ENCODE assay signal across 30 cellular contexts in genomic region chr14:46259536-46259935, GRCh38.
DNase-seq lines count a peak whose midpoint lies in the region; ATAC-seq, FAIRE-seq and TF ChIP-seq lines count a peak whose summit lies in the region.
"Had no signal": no experiment of that assay in that cellular context is flagged by ENCODE, and none has a peak within 500 bp of the region (broad histone marks: within the 10 kb centered on the region; RNA-seq: fewer than 3 reads in every experiment).

No MANE protein-coding gene starts in this region.

- H4K20me1 ChIP-seq in HepG2 (ENCODE audit: insufficient read depth, low read length): no peaks in the 10 kb centered on the region

- H3K4me3 ChIP-seq in HepG2 (replicated peaks in 1 of 3; ENCODE audit: insufficient read depth in 1 of 3, low read depth in 2 of 3, low read length in 3 of 3) (no peak overlapping the region), right lobe of liver (no peak overlapping the region), SJCRH30 (no peak overlapping the region)
- H3K4me3 ChIP-seq: A549, colonic mucosa, MG63, right atrium auricular region, stomach, tibial nerve had no signal

- H3K4me1 ChIP-seq in HepG2 (ENCODE audit: insufficient read depth, low read length): no peaks in the 10 kb centered on the region
- H3K4me1 ChIP-seq in right lobe of liver: no peaks in the 10 kb centered on the region
- H3K4me1 ChIP-seq in SJCRH30: no peaks in the 10 kb centered on the region
- H3K4me1 ChIP-seq: A549, colonic mucosa, right atrium auricular region, stomach, tibial nerve had no signal

- CTCF ChIA-PET in HepG2 (lab: Yijun Ruan, JAX; ENCODE audit: low intra/inter-chr PET ratio, low total read pairs): no interaction called here

- TF ChIP-seq CTCF in HepG2 (CRISPR knock-in tag; IDR thresholded peaks at IDR 0.05) (no peak), right lobe of liver (IDR thresholded peaks at IDR 0.05) (no peak)

- in situ Hi-C loops in HepG2 (cut with HindIII; ENCODE audit: extremely low pct_ligation_motif_present, low pct_unique_long_range_greater_than_20kb): no loop called here

- H2AFZ ChIP-seq in HepG2 (ENCODE audit: low read length): no peak overlapping the region

- no TSS peak for BruUV-seq in HepG2 (replicated peaks; lab: Mats Ljungman, UMichigan)

- H3K9ac ChIP-seq in HepG2 (ENCODE audit: insufficient read depth, low read depth, low read length): no peak overlapping the region

- no peaks in the 10 kb centered on the region for H3K36me3 ChIP-seq in HepG2 (replicated peaks in 1 of 2; ENCODE audit: control insufficient read depth in 1 of 2, insufficient read depth in 2 of 2, low read length in 2 of 2)
- H3K36me3 ChIP-seq in right lobe of liver: no peaks in the 10 kb centered on the region
- H3K36me3 ChIP-seq in SJCRH30: no peaks in the 10 kb centered on the region
- H3K36me3 ChIP-seq: colonic mucosa, MG63, right atrium auricular region, stomach, tibial nerve had no signal

- H3K27me3 ChIP-seq in HepG2 (ENCODE audit: control insufficient read depth in 1 of 2, insufficient read depth in 2 of 2, low read length in 2 of 2) (no peaks in the 10 kb centered on the region), right lobe of liver (no peaks in the 10 kb centered on the region), SJCRH30 (no peaks in the 10 kb centered on the region)
- H3K27me3 ChIP-seq: colonic mucosa, MG63, right atrium auricular region, stomach, tibial nerve had no signal

- TF ChIP-seq EP300 in HepG2 (IDR thresholded peaks at IDR 0.05; ENCODE audit: low read depth in 2 of 2, low read length in 2 of 2) (no peak), HepG2 (CRISPR knock-in tag; IDR thresholded peaks at IDR 0.05; ENCODE audit: borderline replicate concordance) (no peak)

- TF ChIP-seq POLR2A in HepG2 (IDR thresholded peaks at IDR 0.05; ENCODE audit: insufficient read depth in 1 of 2, low read depth in 2 of 2, low read length in 2 of 2) (no peak), right lobe of liver (IDR thresholded peaks at IDR 0.05) (no peak), GM18505 (IDR thresholded peaks at IDR 0.05; ENCODE audit: borderline replicate concordance, extremely low read depth, insufficient read depth, insufficient read length) (no peak)

- WGBS in HepG2 (ENCODE audit: low lambda C conversion rate): 14% methylated on average over 2 of the region's 4 CpGs
- 24% methylated on average over 4 of the region's 4 CpGs for WGBS in right lobe of liver (ENCODE audit: insufficient coverage, low coverage, low lambda C conversion rate, missing lambda C conversion rate)

- H3K79me2 ChIP-seq in HepG2 (ENCODE audit: insufficient read depth, low read length): no peaks in the 10 kb centered on the region

- no peak for DNase-seq in HepG2 (ENCODE audit: low spot score)
- DNase-seq in right lobe of liver: no peak
- peak; percentile 17 for DNase-seq in OCI-M1 (lab: John Stamatoyannopoulos, UW)
- peak; percentile 5 for DNase-seq in iPS DF 19.7 (ENCODE audit: low read depth, low spot score)
- no peak for DNase-seq in NCI-H2081 treated with DMSO at 0.1 percent for 48 hours (lab: John Stamatoyannopoulos, UW)
- no peak for DNase-seq in SJCRH30
- DNase-seq in Right ventricle myocardium inferior (ENCODE audit: missing footprints): no peak
- DNase-seq: activated CD4-positive, alpha-beta T cell treated with anti-CD3 and anti-CD28 coated beads for 36 hours; activated naive CD4-positive, alpha-beta T cell treated with anti-CD3 and anti-CD28 coated beads for 36 hours; activated T-cell treated with anti-CD3 and anti-CD28 coated beads, Interleukin-2, amount 50 U/mL, for 72 hours; amniotic stem cell; colonic mucosa; left cardiac atrium; MG63; naive B cell; NCI-H1436; NCI-H524 treated with DMSO at 0.1 percent for 48 hours; Right ventricle myocardium superior; stimulated activated CD4-positive, alpha-beta T cell treated with anti-CD3 and anti-CD28 coated beads, Interleukin-12 subunit alpha, Interleukin-12 subunit beta, amount 100 ng/mL, for 4 hours; stomach; T-cell had no signal

- no peak for FAIRE-seq in HepG2 (lab: Jason Lieb, UNC)
- FAIRE-seq: A549, bronchial epithelial cell, D721Med, endometrium, G401.6 had no signal

- no peak overlapping the region for H3K4me2 ChIP-seq in HepG2 (ENCODE audit: low read depth, low read length)
- H3K4me2 ChIP-seq: A549 had no signal

- intact Hi-C loops in HepG2 (cut with micrococcal nuclease; ENCODE audit: unreplicated experiment): no loop called here
- intact Hi-C loops in right lobe of liver (cut with DNase I): no loop called here
- intact Hi-C loops in Right ventricle myocardium inferior (cut with DNase I): no loop called here

- H3K9me3 ChIP-seq in HepG2 (ENCODE audit: low read length) (no peaks in the 10 kb centered on the region), right lobe of liver (no peaks in the 10 kb centered on the region), SJCRH30 (replicated peaks) (no peaks in the 10 kb centered on the region)
- H3K9me3 ChIP-seq: A549, colonic mucosa, MG63, right atrium auricular region, stomach, tibial nerve had no signal

- H3K27ac ChIP-seq in HepG2 (ENCODE audit: extremely low read length, insufficient read depth, low read length): no peak overlapping the region
- no peak overlapping the region for H3K27ac ChIP-seq in right lobe of liver
- H3K27ac ChIP-seq in SJCRH30: no peak overlapping the region
- H3K27ac ChIP-seq: A549, colonic mucosa, HL-60, right atrium auricular region, stomach, tibial nerve had no signal

- TF ChIP-seq RAD21 in HepG2 (CRISPR knock-in tag; IDR thresholded peaks at IDR 0.05): no peak

- 0 out of 3 replicates have a peak, but pooled peaks have one; percentile 33 for ATAC-seq in HepG2
- no peak for ATAC-seq in right lobe of liver
- ATAC-seq in Right ventricle myocardium inferior: no peak
- ATAC-seq in GM18505 (IDR thresholded peaks at IDR 0.05; ENCODE audit: unreplicated experiment): no peak
- ATAC-seq: A549; activated CD4-positive, alpha-beta T cell treated with anti-CD3 and anti-CD28 coated beads for 36 hours; activated T-cell treated with anti-CD3 and anti-CD28 coated beads, Interleukin-2, amount 50 U/mL, for 72 hours; left cardiac atrium; T-cell had no signal

- POLR2A ChIA-PET in HepG2 (lab: Yijun Ruan, JAX): no interaction called here

TF ChIP-seq in HepG2, 621 proteins besides CTCF, POLR2A, EP300 and RAD21 (continues in another document):
- TF ChIP-seq ZNF180 (CRISPR knock-in tag; IDR thresholded peaks at IDR 0.05; ENCODE audit: borderline replicate concordance, low read depth): no peak
- TF ChIP-seq CSRNP1 (CRISPR knock-in tag; IDR thresholded peaks at IDR 0.05): no peak
- no peak for TF ChIP-seq ZNF75D (CRISPR knock-in tag; IDR thresholded peaks at IDR 0.05; ENCODE audit: borderline replicate concordance)
- TF ChIP-seq ZNF264 (CRISPR knock-in tag; IDR thresholded peaks at IDR 0.05): no peak
- no peak for TF ChIP-seq HOXA7 (CRISPR knock-in tag; IDR thresholded peaks at IDR 0.05)
- TF ChIP-seq POGK (CRISPR knock-in tag; conservative IDR thresholded peaks at IDR 0.05): no peak

Comparison
In these comparisons a context has a peak if more than half of its experiments do, and no peak if none do; other contexts are left out.
1. DNase-seq: peak in OCI-M1 (single experiment) and iPS DF 19.7 (single experiment); none in HepG2 (single experiment), right lobe of liver (0 of 3), NCI-H2081 treated with DMSO at 0.1 percent for 48 hours (single experiment), SJCRH30 (0 of 2) and Right ventricle myocardium inferior (single experiment).